ENCODE assay signal across 1 cellular context in the genomic region with DNA sequence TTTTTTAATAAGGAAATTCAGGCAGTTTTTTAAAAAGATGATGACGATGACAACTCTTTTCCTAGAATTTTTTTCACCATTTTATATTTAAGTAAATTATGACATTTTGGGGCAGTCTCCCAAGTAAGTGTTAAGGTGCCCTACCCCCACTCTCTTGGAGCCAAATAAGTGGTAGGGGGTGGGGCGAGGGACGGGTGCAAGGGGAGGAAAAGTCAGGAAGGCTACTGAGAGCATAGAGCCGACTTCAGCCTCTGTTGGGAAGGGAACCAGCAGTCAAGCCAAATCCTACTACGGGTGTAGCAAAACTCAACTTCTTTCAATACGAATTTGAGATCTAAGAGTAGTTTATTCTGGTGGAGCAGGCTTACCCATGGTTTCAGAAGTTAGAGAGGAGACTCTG.
TF ChIP-seq lines count a peak whose summit lies in the region.

No MANE protein-coding gene starts in this region.

TF ChIP-seq in GM23338, 12 proteins besides CTCF, POLR2A, EP300 and RAD21 (continued from another document):
- TF ChIP-seq, protein P1, sequence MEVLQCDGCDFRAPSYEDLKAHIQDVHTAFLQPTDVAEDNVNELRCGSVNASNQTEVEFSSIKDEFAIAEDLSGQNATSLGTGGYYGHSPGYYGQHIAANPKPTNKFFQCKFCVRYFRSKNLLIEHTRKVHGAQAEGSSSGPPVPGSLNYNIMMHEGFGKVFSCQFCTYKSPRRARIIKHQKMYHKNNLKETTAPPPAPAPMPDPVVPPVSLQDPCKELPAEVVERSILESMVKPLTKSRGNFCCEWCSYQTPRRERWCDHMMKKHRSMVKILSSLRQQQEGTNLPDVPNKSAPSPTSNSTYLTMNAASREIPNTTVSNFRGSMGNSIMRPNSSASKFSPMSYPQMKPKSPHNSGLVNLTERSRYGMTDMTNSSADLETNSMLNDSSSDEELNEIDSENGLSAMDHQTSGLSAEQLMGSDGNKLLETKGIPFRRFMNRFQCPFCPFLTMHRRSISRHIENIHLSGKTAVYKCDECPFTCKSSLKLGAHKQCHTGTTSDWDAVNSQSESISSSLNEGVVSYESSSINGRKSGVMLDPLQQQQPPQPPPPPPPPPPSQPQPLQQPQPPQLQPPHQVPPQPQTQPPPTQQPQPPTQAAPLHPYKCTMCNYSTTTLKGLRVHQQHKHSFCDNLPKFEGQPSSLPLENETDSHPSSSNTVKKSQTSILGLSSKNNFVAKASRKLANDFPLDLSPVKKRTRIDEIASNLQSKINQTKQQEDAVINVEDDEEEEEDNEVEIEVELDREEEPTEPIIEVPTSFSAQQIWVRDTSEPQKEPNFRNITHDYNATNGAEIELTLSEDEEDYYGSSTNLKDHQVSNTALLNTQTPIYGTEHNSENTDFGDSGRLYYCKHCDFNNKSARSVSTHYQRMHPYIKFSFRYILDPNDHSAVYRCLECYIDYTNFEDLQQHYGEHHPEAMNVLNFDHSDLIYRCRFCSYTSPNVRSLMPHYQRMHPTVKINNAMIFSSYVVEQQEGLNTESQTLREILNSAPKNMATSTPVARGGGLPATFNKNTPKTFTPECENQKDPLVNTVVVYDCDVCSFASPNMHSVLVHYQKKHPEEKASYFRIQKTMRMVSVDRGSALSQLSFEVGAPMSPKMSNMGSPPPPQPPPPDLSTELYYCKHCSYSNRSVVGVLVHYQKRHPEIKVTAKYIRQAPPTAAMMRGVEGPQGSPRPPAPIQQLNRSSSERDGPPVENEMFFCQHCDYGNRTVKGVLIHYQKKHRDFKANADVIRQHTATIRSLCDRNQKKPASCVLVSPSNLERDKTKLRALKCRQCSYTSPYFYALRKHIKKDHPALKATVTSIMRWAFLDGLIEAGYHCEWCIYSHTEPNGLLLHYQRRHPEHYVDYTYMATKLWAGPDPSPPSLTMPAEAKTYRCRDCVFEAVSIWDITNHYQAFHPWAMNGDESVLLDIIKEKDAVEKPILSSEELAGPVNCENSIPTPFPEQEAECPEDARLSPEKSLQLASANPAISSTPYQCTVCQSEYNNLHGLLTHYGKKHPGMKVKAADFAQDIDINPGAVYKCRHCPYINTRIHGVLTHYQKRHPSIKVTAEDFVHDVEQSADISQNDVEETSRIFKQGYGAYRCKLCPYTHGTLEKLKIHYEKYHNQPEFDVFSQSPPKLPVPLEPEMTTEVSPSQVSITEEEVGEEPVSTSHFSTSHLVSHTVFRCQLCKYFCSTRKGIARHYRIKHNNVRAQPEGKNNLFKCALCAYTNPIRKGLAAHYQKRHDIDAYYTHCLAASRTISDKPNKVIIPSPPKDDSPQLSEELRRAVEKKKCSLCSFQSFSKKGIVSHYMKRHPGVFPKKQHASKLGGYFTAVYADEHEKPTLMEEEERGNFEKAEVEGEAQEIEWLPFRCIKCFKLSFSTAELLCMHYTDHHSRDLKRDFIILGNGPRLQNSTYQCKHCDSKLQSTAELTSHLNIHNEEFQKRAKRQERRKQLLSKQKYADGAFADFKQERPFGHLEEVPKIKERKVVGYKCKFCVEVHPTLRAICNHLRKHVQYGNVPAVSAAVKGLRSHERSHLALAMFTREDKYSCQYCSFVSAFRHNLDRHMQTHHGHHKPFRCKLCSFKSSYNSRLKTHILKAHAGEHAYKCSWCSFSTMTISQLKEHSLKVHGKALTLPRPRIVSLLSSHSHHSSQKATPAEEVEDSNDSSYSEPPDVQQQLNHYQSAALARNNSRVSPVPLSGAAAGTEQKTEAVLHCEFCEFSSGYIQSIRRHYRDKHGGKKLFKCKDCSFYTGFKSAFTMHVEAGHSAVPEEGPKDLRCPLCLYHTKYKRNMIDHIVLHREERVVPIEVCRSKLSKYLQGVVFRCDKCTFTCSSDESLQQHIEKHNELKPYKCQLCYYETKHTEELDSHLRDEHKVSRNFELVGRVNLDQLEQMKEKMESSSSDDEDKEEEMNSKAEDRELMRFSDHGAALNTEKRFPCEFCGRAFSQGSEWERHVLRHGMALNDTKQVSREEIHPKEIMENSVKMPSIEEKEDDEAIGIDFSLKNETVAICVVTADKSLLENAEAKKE (CRISPR knock-in tag; IDR thresholded peaks at IDR 0.05) = no peak
